In the genomic region with DNA sequence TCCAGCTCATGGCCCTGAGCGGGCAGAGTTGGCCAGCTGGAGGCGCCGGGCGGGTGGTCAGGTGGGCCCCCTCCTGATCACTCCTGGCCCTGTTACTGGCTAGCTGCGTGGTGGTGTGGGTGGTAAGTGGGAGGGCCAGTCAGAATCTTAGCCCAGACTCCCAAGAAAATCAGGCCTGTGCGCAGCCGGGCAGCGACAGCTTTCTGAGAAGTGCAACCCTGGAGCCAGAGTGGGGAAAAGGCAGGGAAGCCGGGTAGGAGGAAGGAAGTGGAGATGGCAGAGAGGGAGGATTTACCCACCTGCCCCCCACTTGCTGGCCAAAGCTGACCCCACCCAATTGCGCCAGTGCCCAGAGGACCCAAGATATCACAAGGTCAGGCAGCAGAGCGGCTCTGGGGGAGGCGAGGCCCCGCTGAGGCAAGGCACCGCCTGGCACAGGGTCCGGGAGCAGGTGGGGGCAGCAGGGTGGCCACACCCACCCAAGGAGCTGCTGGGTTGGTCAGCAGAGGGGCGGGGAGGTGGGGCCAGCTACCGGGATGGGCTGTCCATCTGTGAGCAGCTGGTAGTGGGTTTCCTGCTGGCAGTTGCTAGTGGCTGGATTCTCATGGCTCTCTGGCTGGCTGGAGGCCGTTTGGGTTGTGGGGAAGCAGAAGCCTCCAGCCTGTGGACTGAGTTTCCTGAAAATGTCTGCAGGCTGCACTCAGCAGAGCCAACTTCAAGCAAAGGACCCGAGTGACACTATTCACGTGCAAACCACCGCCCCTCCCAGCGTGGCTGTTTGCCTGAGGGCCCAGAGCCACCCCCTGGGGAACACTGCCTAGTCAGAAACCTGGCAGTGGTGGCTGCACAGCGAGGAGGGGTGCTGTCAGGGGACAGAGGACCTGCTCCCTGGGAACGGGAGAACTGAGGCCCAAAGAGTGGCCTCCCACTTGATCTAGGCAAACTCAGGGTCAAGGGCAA, we compare ENCODE assay signal across 9 cellular contexts.
A peak's percentile ranks its signal among the peaks of the same experiment; 100 is the strongest.
DNase-seq lines count a peak whose midpoint lies in the region; ATAC-seq and TF ChIP-seq lines count a peak whose summit lies in the region.
"Had no signal": no experiment of that assay in that cellular context is flagged by ENCODE, and none has a peak within 500 bp of the region (broad histone marks: within the 10 kb centered on the region; RNA-seq: fewer than 3 reads in every experiment).

No MANE protein-coding gene starts in this region.

- no peak overlapping the region for H3K4me3 ChIP-seq in GM23248

- H3K79me2 ChIP-seq in GM23248 (ENCODE audit: insufficient read depth), result no peaks in the 10 kb centered on the region

- H3K9me2 ChIP-seq in GM23248 (ENCODE audit: insufficient read depth), result no peaks in the 10 kb centered on the region

- TF ChIP-seq CTCF in endothelial cell (IDR thresholded peaks at IDR 0.05; ENCODE audit: unreplicated experiment) (no peak), RWPE1 (conservative IDR thresholded peaks at IDR 0.05; ENCODE audit: low read depth) (no peak)

- H3K27ac ChIP-seq in GM23248, result no peak overlapping the region
- H3K27ac ChIP-seq in RWPE1, result no peak overlapping the region

- no peaks in the 10 kb centered on the region for H4K20me1 ChIP-seq in GM23248 (ENCODE audit: insufficient read depth)

- POLR2A ChIA-PET in RWPE1 (lab: Yijun Ruan, JAX; ENCODE audit: low non-redundant PET), result no interaction called here

- no peaks in the 10 kb centered on the region for H3F3A ChIP-seq in GM23248 (ENCODE audit: insufficient read depth)

- no peaks in the 10 kb centered on the region for H3K4me1 Mint-ChIP-seq in endothelial cell (ENCODE audit: unreplicated experiment)

- H3K4me2 ChIP-seq in GM23248 (ENCODE audit: unreplicated experiment), result no peak overlapping the region

- no peak for ATAC-seq in HG03432 (IDR thresholded peaks at IDR 0.05; ENCODE audit: unreplicated experiment)

- no peak overlapping the region for H3K9ac ChIP-seq in GM23248

- no peak overlapping the region for H2AFZ ChIP-seq in GM23248

- no peak overlapping the region for H3K27ac Mint-ChIP-seq in endothelial cell (ENCODE audit: unreplicated experiment)

- H3K4me1 ChIP-seq in GM23248 (ENCODE audit: insufficient read depth), result no peaks in the 10 kb centered on the region

- no peaks in the 10 kb centered on the region for H3K36me3 ChIP-seq in GM23248 (ENCODE audit: low read depth)

- no peaks in the 10 kb centered on the region for H3K9me3 ChIP-seq in GM23248 (ENCODE audit: low read depth)

- no peak overlapping the region for H3K4me3 Mint-ChIP-seq in endothelial cell (ENCODE audit: unreplicated experiment)

- intact Hi-C loops in posterior vena cava (cut with DNase I), result loop anchor here (10.0 kb wide), 1 partner anchor 209 kb away; no protein-coding TSS in a partner anchor

- DNase-seq in GM23248 (peak; percentile 13), NCI-H446 (lab: John Stamatoyannopoulos, UW) (peak; percentile 24 to 48), globus pallidus (ENCODE audit: low spot score) (peak; percentile 33), posterior vena cava (ENCODE audit: low spot score) (peak; percentile 79), GOT3 (lab: John Stamatoyannopoulos, UW) (no peak), endothelial cell (ENCODE audit: low spot score) (no peak), RWPE1 (ENCODE audit: low spot score) (no peak)
- DNase-seq: activated CD8-positive, alpha-beta memory T cell treated with anti-CD3 and anti-CD28 coated beads for 24 hours had no signal

- no peaks in the 10 kb centered on the region for H3K36me3 Mint-ChIP-seq in endothelial cell (ENCODE audit: low read depth, unreplicated experiment)

- WGBS in GM23248 (ENCODE audit: low coverage in 1 of 2, low lambda C conversion rate in 2 of 2, missing lambda C conversion rate in 2 of 2), 2 experiments, result 44 to 48% methylated on average over 14 to 23 of the region's 24 CpGs

- no peaks in the 10 kb centered on the region for H3K27me3 ChIP-seq in GM23248 (replicated peaks; ENCODE audit: insufficient read depth)

- in situ Hi-C loops in GM23248 (cut with MboI), result no loop called here

- H3K27me3 Mint-ChIP-seq in endothelial cell (ENCODE audit: unreplicated experiment), result peaks cover 7% of the 10 kb centered on the region

- no peaks in the 10 kb centered on the region for H3K9me3 Mint-ChIP-seq in endothelial cell (ENCODE audit: unreplicated experiment)

- CTCF ChIA-PET in RWPE1 (lab: Yijun Ruan, JAX), result interaction anchor here (0.6 to 0.7 kb wide), 3 partner anchors 158 to 808 kb away, joined by 3 to 5 read pairs (median 3); no protein-coding TSS in a partner anchor

Comparison
In these comparisons a context has a peak if more than half of its experiments do, and no peak if none do; other contexts are left out.
1. DNase-seq: peak in GM23248 (single experiment), NCI-H446 (2 of 2), globus pallidus (single experiment) and posterior vena cava (single experiment); none in GOT3 (single experiment), endothelial cell (single experiment) and RWPE1 (single experiment).